ENCODE assay signal across 11 cellular contexts in the genomic region with DNA sequence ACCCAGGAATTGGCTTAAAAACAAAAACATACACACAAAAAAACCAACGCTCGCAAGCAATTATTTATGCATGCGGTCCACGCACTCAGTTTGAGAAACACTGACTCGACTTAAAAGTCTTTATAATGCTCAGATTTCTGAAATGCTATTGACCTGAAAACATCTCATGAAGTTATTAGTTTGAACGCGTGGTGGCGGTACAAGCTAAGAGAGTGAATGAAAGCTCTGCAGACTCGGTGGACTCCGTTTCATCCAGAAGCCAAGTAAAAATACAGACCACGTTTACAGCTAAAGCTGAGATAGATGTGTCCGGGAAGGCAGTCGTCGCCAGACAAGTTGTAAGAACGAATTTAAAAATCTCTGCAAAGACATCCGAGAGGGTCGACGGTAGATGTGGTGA. TPM values are rescaled to one million over a fixed set of nuclear protein-coding genes. Genes with fewer than 3 reads are reported as not detected.
DNase-seq lines count a peak whose midpoint lies in the region; ATAC-seq, FAIRE-seq and TF ChIP-seq lines count a peak whose summit lies in the region.
"Had no signal": no experiment of that assay in that cellular context is flagged by ENCODE, and none has a peak within 500 bp of the region (broad histone marks: within the 10 kb centered on the region; RNA-seq: fewer than 3 reads in every experiment).

PCDHB6 (plus strand) TSS at position 246 of the 400 bp plus-strand sequence. CDS start 201 bp downstream, outside the sequence.

- intact Hi-C loops in activated CD8-positive, alpha-beta T cell treated with anti-CD3 and anti-CD28 coated beads for 36 hours (cut with micrococcal nuclease): no loop called here

- no peak within 1 kb of the TSS for H3K27ac Mint-ChIP-seq in activated CD8-positive, alpha-beta T cell treated with anti-CD3 and anti-CD28 coated beads for 36 hours
- H3K27ac Mint-ChIP-seq in activated CD8-positive, alpha-beta T cell treated with anti-CD3 and anti-CD28 coated beads, Interleukin-2, amount 10 ng/mL, durations not matched to agents 7 days and 5 days: no peak within 1 kb of the TSS

- H3K56ac ChIP-seq in H1 (replicated peaks; ENCODE audit: insufficient read length, low read depth, low read length): no peak within 1 kb of the TSS

- peaks cover 31% of the 10 kb centered on the region for H3K27me3 Mint-ChIP-seq in activated CD8-positive, alpha-beta T cell treated with anti-CD3 and anti-CD28 coated beads for 36 hours
- no peaks in the 10 kb centered on the region for H3K27me3 Mint-ChIP-seq in activated CD8-positive, alpha-beta T cell treated with anti-CD3 and anti-CD28 coated beads, Interleukin-2, amount 10 ng/mL, durations not matched to agents 7 days and 5 days (ENCODE audit: low read depth)

- H3K4me1 ChIP-seq in H1 (replicated peaks in 1 of 4; ENCODE audit: control insufficient read depth in 3 of 4, insufficient read depth in 4 of 4, low read length in 3 of 4): no peaks in the 10 kb centered on the region
- H3K4me1 ChIP-seq: BLaER1 had no signal

- H2BK12ac ChIP-seq in H1 (ENCODE audit: low read depth, low read length): no peak within 1 kb of the TSS

- no peak within 1 kb of the TSS; the same call in 1 of the 2 replicates for H4K8ac ChIP-seq in H1 (ENCODE audit: extremely low read depth, insufficient read depth, low read length)

- TF ChIP-seq CTCF in activated CD8-positive, alpha-beta T cell treated with anti-CD3 and anti-CD28 coated beads for 36 hours (IDR thresholded peaks at IDR 0.05): no peak
- peak in 2 of 3 experiments; percentile 39 to 44; a peak in 2 of 4 replicates for TF ChIP-seq CTCF in H1 (IDR thresholded peaks at IDR 0.05; ENCODE audit: control extremely low read depth in 1 of 3, insufficient read depth in 1 of 3, low read depth in 1 of 3, low read length in 3 of 3)

- no peaks in the 10 kb centered on the region for H3K79me2 ChIP-seq in H1 (ENCODE audit: control insufficient read depth in 1 of 2, insufficient read depth in 2 of 2, low read length in 2 of 2)

- POLR2A ChIA-PET in activated CD8-positive, alpha-beta T cell treated with anti-CD3 and anti-CD28 coated beads for 36 hours (lab: Charles Lee): no interaction called here
- POLR2A ChIA-PET in activated CD8-positive, alpha-beta T cell treated with anti-CD3 and anti-CD28 coated beads, Interleukin-2, amount 10 ng/mL, durations not matched to agents 7 days and 5 days (lab: Charles Lee): no interaction called here
- POLR2A ChIA-PET in H1 (lab: Charles Lee; ENCODE audit: partially characterized antibody): interaction anchor here (0.8 kb wide), 1 partner anchor 14 kb away, joined by 3 read pairs; no protein-coding TSS in a partner anchor

- peaks cover 16% of the 10 kb centered on the region for H3K9me3 Mint-ChIP-seq in activated CD8-positive, alpha-beta T cell treated with anti-CD3 and anti-CD28 coated beads for 36 hours
- peaks cover 16% of the 10 kb centered on the region for H3K9me3 Mint-ChIP-seq in activated CD8-positive, alpha-beta T cell treated with anti-CD3 and anti-CD28 coated beads, Interleukin-2, amount 10 ng/mL, durations not matched to agents 7 days and 5 days (ENCODE audit: insufficient read depth)

- CTCF ChIA-PET in activated CD8-positive, alpha-beta T cell treated with anti-CD3 and anti-CD28 coated beads for 36 hours (lab: Charles Lee): interaction anchor here (0.9 to 1.3 kb wide), 7 partner anchors 9 to 415 kb away, joined by 3 to 5 read pairs (median 3); partner anchors contain the start of gene PCDHB9
- CTCF ChIA-PET in activated CD8-positive, alpha-beta T cell treated with anti-CD3 and anti-CD28 coated beads, Interleukin-2, amount 10 ng/mL, durations not matched to agents 7 days and 5 days (lab: Charles Lee): no interaction called here
- CTCF ChIA-PET in H1 (lab: Charles Lee; ENCODE audit: partially characterized antibody): interaction anchor here (0.9 to 1.9 kb wide), 13 partner anchors 9 to 267 kb away, joined by 3 to 9 read pairs (median 5); partner anchors contain the start of genes PCDHB10, PCDHB11, PCDHB12 and PCDHB2

- peaks cover 5 to 11% of the 10 kb centered on the region in 2 experiments; a peak in 2 of 4 replicates for H3K9me3 ChIP-seq in H1 (ENCODE audit: insufficient read depth in 2 of 2, low read depth in 1 of 2, low read length in 1 of 2)

- no peak within 1 kb of the TSS for H3K27ac ChIP-seq in H1 (ENCODE audit: low read depth, low read length)
- H3K27ac ChIP-seq: BLaER1 had no signal

- no peak within 1 kb of the TSS for H2AFZ ChIP-seq in H1 (ENCODE audit: low read length)

- TF ChIP-seq EP300 in H1 (IDR thresholded peaks at IDR 0.05; ENCODE audit: borderline replicate concordance in 1 of 2, low read depth in 2 of 2, low read length in 2 of 2): no peak

- H3K4me3 Mint-ChIP-seq in activated CD8-positive, alpha-beta T cell treated with anti-CD3 and anti-CD28 coated beads for 36 hours: no peak within 1 kb of the TSS
- H3K4me3 Mint-ChIP-seq in activated CD8-positive, alpha-beta T cell treated with anti-CD3 and anti-CD28 coated beads, Interleukin-2, amount 10 ng/mL, durations not matched to agents 7 days and 5 days: no peak within 1 kb of the TSS

- no peak for FAIRE-seq in H1 (lab: Jason Lieb, UNC)
- FAIRE-seq: islet of Langerhans had no signal

- H2BK20ac ChIP-seq in H1 (ENCODE audit: low read length): no peak within 1 kb of the TSS

- no peaks in the 10 kb centered on the region for H4K20me1 ChIP-seq in H1 (replicated peaks in 1 of 2; ENCODE audit: control insufficient read depth in 1 of 2, insufficient read depth in 2 of 2, low read length in 2 of 2)
- H4K20me1 ChIP-seq: BLaER1 had no signal

- DNase-seq in activated CD8-positive, alpha-beta T cell treated with anti-CD3 and anti-CD28 coated beads for 36 hours: peak; percentile 28
- DNase-seq in activated CD8-positive, alpha-beta T cell treated with anti-CD3 and anti-CD28 coated beads, Interleukin-2, amount 10 ng/mL, durations not matched to agents 7 days and 5 days: no peak
- DNase-seq in NCI-H69 (lab: John Stamatoyannopoulos, UW) (peak; percentile 29), H1 (ENCODE audit: low read depth in 1 of 2, low spot score in 2 of 2) (peak in 1 of 2 experiments; percentile 60), stromal cell of bone marrow (ENCODE audit: low read depth) (peak; percentile 5), NCI-H1436 (lab: John Stamatoyannopoulos, UW) (no peak), mucosa of gallbladder (ENCODE audit: low spot score) (no peak)
- DNase-seq: NCI-H2029 had no signal

- H4K91ac ChIP-seq in H1 (replicated peaks; ENCODE audit: insufficient read length, low read length): no peak within 1 kb of the TSS

- H3K36me3 Mint-ChIP-seq in activated CD8-positive, alpha-beta T cell treated with anti-CD3 and anti-CD28 coated beads for 36 hours (ENCODE audit: low read depth): peaks cover 17% of the 10 kb centered on the region
- peaks cover 5% of the 10 kb centered on the region for H3K36me3 Mint-ChIP-seq in activated CD8-positive, alpha-beta T cell treated with anti-CD3 and anti-CD28 coated beads, Interleukin-2, amount 10 ng/mL, durations not matched to agents 7 days and 5 days (ENCODE audit: low read depth)

- H2BK15ac ChIP-seq in H1 (ENCODE audit: low read length): no peak within 1 kb of the TSS

- no peak within 1 kb of the TSS for H3K9ac ChIP-seq in H1 (replicated peaks in 1 of 4; ENCODE audit: extremely low read depth in 1 of 4, low read depth in 3 of 4, low read length in 3 of 4)
- H3K9ac ChIP-seq: BLaER1 had no signal

- no peak within 1 kb of the TSS for H3K18ac ChIP-seq in H1 (ENCODE audit: extremely low read depth, low read length)

- no peak within 1 kb of the TSS for H2AK5ac ChIP-seq in H1 (ENCODE audit: low read depth, low read length)

- no peaks in the 10 kb centered on the region for H3K36me3 ChIP-seq in H1 (ENCODE audit: control insufficient read depth in 2 of 4, insufficient read depth in 4 of 4, low read length in 3 of 4)
- H3K36me3 ChIP-seq: BLaER1 had no signal

- H2BK120ac ChIP-seq in H1 (replicated peaks; ENCODE audit: low read depth, low read length): no peak within 1 kb of the TSS

- no peaks in the 10 kb centered on the region for H3K79me1 ChIP-seq in H1 (ENCODE audit: low read depth, low read length)

- H2BK5ac ChIP-seq in H1 (ENCODE audit: low read depth, low read length): no peak within 1 kb of the TSS

- no peak within 1 kb of the TSS for H4K5ac ChIP-seq in H1 (ENCODE audit: insufficient read length, low read depth, low read length)

- H3K23ac ChIP-seq in H1 (ENCODE audit: insufficient read length): no peak within 1 kb of the TSS

- no peak for TF ChIP-seq POLR2A in H1 (IDR thresholded peaks at IDR 0.05; ENCODE audit: control extremely low read depth in 1 of 2, low read depth in 2 of 2, low read length in 2 of 2)

- H3K23me2 ChIP-seq in H1 (ENCODE audit: low read depth, low read length): no peaks in the 10 kb centered on the region

- no peak within 1 kb of the TSS for H3K14ac ChIP-seq in H1 (ENCODE audit: insufficient read length)

- H3K4me3 ChIP-seq in H1 (ENCODE audit: extremely low read depth in 1 of 4, insufficient read depth in 2 of 4, low read depth in 3 of 4, low read length in 4 of 4): no peak within 1 kb of the TSS
- H3K4me3 ChIP-seq: BLaER1 had no signal

- ATAC-seq in activated CD8-positive, alpha-beta T cell treated with anti-CD3 and anti-CD28 coated beads for 36 hours: no peak
- ATAC-seq in activated CD8-positive, alpha-beta T cell treated with anti-CD3 and anti-CD28 coated beads, Interleukin-2, amount 10 ng/mL, durations not matched to agents 7 days and 5 days: no peak
- ATAC-seq in GM21367 (IDR thresholded peaks at IDR 0.05; ENCODE audit: unreplicated experiment): no peak

- no peaks in the 10 kb centered on the region for H3K4me1 Mint-ChIP-seq in activated CD8-positive, alpha-beta T cell treated with anti-CD3 and anti-CD28 coated beads for 36 hours (ENCODE audit: low read depth)
- H3K4me1 Mint-ChIP-seq in activated CD8-positive, alpha-beta T cell treated with anti-CD3 and anti-CD28 coated beads, Interleukin-2, amount 10 ng/mL, durations not matched to agents 7 days and 5 days (ENCODE audit: low read depth): no peaks in the 10 kb centered on the region

- peak; percentile 37 to 46; a peak in 3 of 4 replicates for TF ChIP-seq RAD21 in H1 (IDR thresholded peaks at IDR 0.05 in 1 of 2, conservative IDR thresholded peaks at IDR 0.05 in 1 of 2; ENCODE audit: low read depth in 2 of 2, low read length in 2 of 2)

- H3K27me3 ChIP-seq in H1 (replicated peaks in 1 of 4; ENCODE audit: control insufficient read depth in 3 of 4, extremely low read depth in 1 of 4, insufficient read depth in 3 of 4, low read length in 3 of 4): no peaks in the 10 kb centered on the region
- H3K27me3 ChIP-seq: BLaER1 had no signal

- H3K4ac ChIP-seq in H1 (replicated peaks; ENCODE audit: insufficient read length, low read depth, low read length): no peak within 1 kb of the TSS

- H3K4me2 ChIP-seq in H1 (ENCODE audit: insufficient read depth in 1 of 2, low read depth in 2 of 2, low read length in 2 of 2): no peak within 1 kb of the TSS
- H3K4me2 ChIP-seq: BLaER1 had no signal

- WGBS in H1 (ENCODE audit: extremely low coverage in 1 of 2, insufficient coverage in 1 of 2, insufficient read length in 1 of 2, insufficient replicate concordance in 2 of 2, low coverage in 1 of 2, low lambda C conversion rate in 2 of 2, missing lambda C conversion rate in 1 of 2), 2 experiments: 76% methylated on average over 18 of the region's 18 CpGs; no CpG with 5 or more reads in 1 of the 2 experiments

RNA-seq across cellular contexts. Expression of gene PCDHB6, which starts in this region (rescaled TPM):
- total RNA-seq in activated CD8-positive, alpha-beta T cell treated with anti-CD3 and anti-CD28 coated beads for 36 hours: not detected
- total RNA-seq in activated CD8-positive, alpha-beta T cell treated with anti-CD3 and anti-CD28 coated beads, Interleukin-2, amount 10 ng/mL, durations not matched to agents 7 days and 5 days: not detected
- total RNA-seq in H1 (2021; fragmentation: NEBNext Ultra II Directional; extraction: Animal tissue kit (Norgen Biotek cat#: 25700)): 0.17 and 0.28 TPM in 2 replicates
- polyA plus RNA-seq in H1 (2011; rRNA removed): 0.29 and 0.39 TPM in 2 replicates
- 0.32 TPM for polyA plus RNA-seq in H1 (2011; cell fraction: cytosol; rRNA removed)
- 2.8 TPM for polyA plus RNA-seq in H1 (2011; cell fraction: nucleus; rRNA removed)
- polyA plus RNA-seq in H1 (2012, experiment 1 of 2): 0.12 to 0.23 TPM (median 0.18 TPM) in 4 replicates
- not detected for polyA plus RNA-seq in H1 (2012, experiment 2 of 2)
- polyA plus RNA-seq in H1 (2013, experiment 1 of 2): 0.16 TPM
- polyA plus RNA-seq in H1 (2013, experiment 2 of 2): 0.07 TPM
- polyA minus RNA-seq in H1 (2011; rRNA and poly(A)+ RNA removed): 0.34 and 0.73 TPM in 2 replicates
- polyA minus RNA-seq in H1 (2011; cell fraction: cytosol; rRNA and poly(A)+ RNA removed): not detected
- polyA minus RNA-seq in H1 (2011; cell fraction: nucleus; rRNA and poly(A)+ RNA removed): 2.2 TPM
- total RNA-seq in mucosa of gallbladder: 0.60 TPM

Comparison
In these comparisons a context has a peak if more than half of its experiments do, and no peak if none do; other contexts are left out.
1. Peak in DNase-seq in activated CD8-positive, alpha-beta T cell treated with anti-CD3 and anti-CD28 coated beads for 36 hours; RNA of the gene not detected or under 1 TPM.
2. DNase-seq: peak in NCI-H69 (single experiment) and stromal cell of bone marrow (single experiment); none in activated CD8-positive, alpha-beta T cell treated with anti-CD3 and anti-CD28 coated beads, Interleukin-2, amount 10 ng/mL, durations not matched to agents 7 days and 5 days (single experiment), NCI-H1436 (single experiment) and mucosa of gallbladder (single experiment).